9 cellular contexts compared by ENCODE assay signal in the genomic region with DNA sequence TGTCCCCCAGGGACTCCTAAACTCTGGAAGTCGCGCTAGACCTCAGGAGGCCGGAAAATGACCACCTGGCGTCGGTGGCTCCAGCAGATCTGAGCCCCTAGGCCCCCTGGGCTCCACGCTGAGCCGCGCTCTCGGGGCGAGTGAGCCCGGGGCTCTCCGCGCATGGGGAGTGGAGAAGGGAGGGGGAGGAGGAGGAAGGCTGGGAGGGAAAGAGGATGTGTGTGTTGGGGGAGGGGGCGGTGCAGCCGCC. TPM values are rescaled to one million over a fixed set of nuclear protein-coding genes. Genes with fewer than 3 reads are reported as not detected.
A peak's percentile ranks its signal among the peaks of the same experiment; 100 is the strongest.
DNase-seq lines count a peak whose midpoint lies in the region; ATAC-seq and TF ChIP-seq lines count a peak whose summit lies in the region.
"Had no signal": no experiment of that assay in that cellular context is flagged by ENCODE, and none has a peak within 500 bp of the region (broad histone marks: within the 10 kb centered on the region; RNA-seq: fewer than 3 reads in every experiment).

No MANE protein-coding gene starts in this region.

- H3K9me3 ChIP-seq in heart left ventricle (no peaks in the 10 kb centered on the region), right atrium auricular region (no peaks in the 10 kb centered on the region), Peyer's patch (peaks cover 0 to 16% (median 0%) of the 10 kb centered on the region in 4 donors), tibial nerve (no peaks in the 10 kb centered on the region)

- intact Hi-C loops in heart left ventricle (cut with DNase I), result loop anchor here in 2 of 10 donors (10.0 kb wide), 1 partner anchor 160 kb away; the partner anchor contains the start of gene HAT1 (in 2 of the 2)

- peak overlapping the region; percentile 20 to 63 (median 46) for H3K4me3 ChIP-seq in heart left ventricle
- peak overlapping the region in 1 of 2 donors; percentile 49 for H3K4me3 ChIP-seq in right atrium auricular region
- H3K4me3 ChIP-seq in Peyer's patch, result peak overlapping the region; percentile 14 to 51 (median 46)
- peak overlapping the region; percentile 19 to 66 (median 49) for H3K4me3 ChIP-seq in tibial nerve

- TF ChIP-seq EP300 in tibial nerve (IDR thresholded peaks at IDR 0.05), result no peak

- H3K36me3 ChIP-seq in heart left ventricle, result no peaks in the 10 kb centered on the region
- H3K36me3 ChIP-seq in right atrium auricular region, result no peaks in the 10 kb centered on the region
- H3K36me3 ChIP-seq in Peyer's patch, result no peaks in the 10 kb centered on the region
- peaks cover 0 to 4% (median 0%) of the 10 kb centered on the region in 3 donors for H3K36me3 ChIP-seq in tibial nerve

- H3K27me3 ChIP-seq in heart left ventricle (peaks cover 87 to 100% (median 98%) of the 10 kb centered on the region in 9 donors), right atrium auricular region (peaks cover 86 to 95% of the 10 kb centered on the region in 2 donors), Peyer's patch (peaks cover 4 to 87% of the 10 kb centered on the region in 2 donors), foreskin keratinocyte (peaks cover 13% of the 10 kb centered on the region), tibial nerve (peaks cover 14 to 96% of the 10 kb centered on the region in 2 donors)

- 1 to 3% (median 3%) methylated on average over 12 to 15 of the region's 15 CpGs for WGBS in heart left ventricle, 4 donors
- 4 to 5% methylated on average over 12 to 15 of the region's 15 CpGs for WGBS in tibial nerve, 2 donors

- H3K4me1 ChIP-seq in heart left ventricle, result peaks cover 3 to 62% (median 26%) of the 10 kb centered on the region in 12 donors
- H3K4me1 ChIP-seq in right atrium auricular region, result peaks cover 0 to 45% of the 10 kb centered on the region in 2 donors
- H3K4me1 ChIP-seq in Peyer's patch, result peaks cover 3 to 44% (median 21%) of the 10 kb centered on the region in 4 donors
- H3K4me1 ChIP-seq in foreskin keratinocyte, result no peaks in the 10 kb centered on the region
- peaks cover 0 to 62% (median 30%) of the 10 kb centered on the region in 4 donors for H3K4me1 ChIP-seq in tibial nerve

- ATAC-seq in heart left ventricle, result peak in 3 of 4 donors; percentile 21 to 32 (median 30)
- ATAC-seq in foreskin keratinocyte, result no peak
- no peak for ATAC-seq in HG02571 (IDR thresholded peaks at IDR 0.05; ENCODE audit: unreplicated experiment)

- no peak for TF ChIP-seq CTCF in heart left ventricle (IDR thresholded peaks at IDR 0.05)
- no peak for TF ChIP-seq CTCF in right atrium auricular region (IDR thresholded peaks at IDR 0.05)
- TF ChIP-seq CTCF in Peyer's patch (IDR thresholded peaks at IDR 0.05), result no peak
- no peak for TF ChIP-seq CTCF in foreskin keratinocyte (conservative IDR thresholded peaks at IDR 0.05)
- TF ChIP-seq CTCF in tibial nerve (IDR thresholded peaks at IDR 0.05), result no peak

- TF ChIP-seq POLR2A in heart left ventricle (IDR thresholded peaks at IDR 0.05) (no peak), Peyer's patch (IDR thresholded peaks at IDR 0.05) (no peak), tibial nerve (IDR thresholded peaks at IDR 0.05) (no peak)

- H3K27ac ChIP-seq in heart left ventricle (no peak overlapping the region), right atrium auricular region (no peak overlapping the region), Peyer's patch (no peak overlapping the region), foreskin keratinocyte (peak overlapping the region; percentile 21), tibial nerve (no peak overlapping the region)

- no peak for DNase-seq in heart left ventricle
- DNase-seq in right atrium auricular region (ENCODE audit: low spot score), result no peak
- no peak for DNase-seq in Peyer's patch
- no peak for DNase-seq in foreskin keratinocyte
- DNase-seq in tibial nerve (ENCODE audit: low spot score in 2 of 2), result no peak
- no peak for DNase-seq in LoVo (ENCODE audit: low spot score)
- no peak for DNase-seq in activated gamma-delta T cell (lab: John Stamatoyannopoulos, UW)

RNA-seq across cellular contexts. Expression of gene DLX1, which starts 0.9 kb away (rescaled TPM):
- total RNA-seq in heart left ventricle (under 1 TPM in 1 of 9 donors, not detected in 8; 0.11 TPM), right atrium auricular region (not detected), Peyer's patch (not detected), foreskin keratinocyte (6.2 and 7.0 TPM in 2 replicates), tibial nerve (under 1 TPM in 1 of 4 donors, not detected in 3; 0.44 TPM)
- polyA plus RNA-seq in heart left ventricle (under 1 TPM; 0.18 to 0.19 TPM), foreskin keratinocyte (5.9 and 6.5 TPM in 2 replicates)
- total RNA-seq: glomerular endothelial cell had no signal

RNA-seq across cellular contexts. Expression of gene DLX2, which starts 18.3 kb away (rescaled TPM):
- total RNA-seq in heart left ventricle (not detected), right atrium auricular region (not detected), Peyer's patch (not detected), foreskin keratinocyte (1.1 and 1.4 TPM in 2 replicates), tibial nerve (not detected)
- polyA plus RNA-seq in heart left ventricle (not detected), foreskin keratinocyte (1.1 and 1.9 TPM in 2 replicates)

Comparison
In these comparisons a context has a peak if more than half of its experiments do, and no peak if none do; other contexts are left out.
1. ATAC-seq: peak in heart left ventricle (3 of 4); none in foreskin keratinocyte (single experiment) and HG02571 (single experiment).